18 cellular contexts compared by ENCODE assay signal in the genomic region with DNA sequence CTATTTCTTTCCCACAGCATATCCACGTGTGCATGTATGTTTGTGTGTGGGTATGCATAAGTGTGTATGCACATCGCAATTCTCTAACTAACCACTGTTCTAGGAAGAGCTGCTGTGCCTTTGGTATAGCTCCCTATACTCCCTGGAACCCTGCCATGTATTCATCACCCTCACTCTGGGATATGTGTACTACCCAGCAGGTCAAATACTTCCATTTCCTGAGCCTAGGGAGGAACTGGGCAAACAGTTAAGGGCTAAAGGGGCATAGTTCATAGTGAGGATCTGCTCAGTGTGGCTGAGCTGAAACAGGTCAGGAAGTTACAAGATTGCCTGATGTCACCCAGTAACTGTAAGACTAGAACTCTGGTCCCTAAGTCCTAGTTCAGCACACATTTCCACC.
DNase-seq lines count a peak whose midpoint lies in the region; ATAC-seq and TF ChIP-seq lines count a peak whose summit lies in the region.
"Had no signal": no experiment of that assay in that cellular context is flagged by ENCODE, and none has a peak within 500 bp of the region (broad histone marks: within the 10 kb centered on the region; RNA-seq: fewer than 3 reads in every experiment).

No MANE protein-coding gene starts in this region.

- POLR2A ChIA-PET in activated CD4-positive, alpha-beta T cell treated with anti-CD3 and anti-CD28 coated beads, Interleukin-2, amount 10 ng/mL, durations not matched to agents 7 days and 5 days (lab: Charles Lee), result no interaction called here

- no peaks in the 10 kb centered on the region for H3K36me3 ChIP-seq in MG63
- H3K36me3 ChIP-seq in suprapubic skin, result no peaks in the 10 kb centered on the region
- H3K36me3 ChIP-seq in gastroesophageal sphincter, result no peaks in the 10 kb centered on the region
- H3K36me3 ChIP-seq: gastrocnemius medialis, vagina had no signal

- no peak overlapping the region for H3K4me3 Mint-ChIP-seq in activated CD4-positive, alpha-beta T cell treated with anti-CD3 and anti-CD28 coated beads, Interleukin-2, amount 10 ng/mL, durations not matched to agents 7 days and 5 days
- H3K4me3 Mint-ChIP-seq: mesothelial cell of epicardium had no signal

- TF ChIP-seq POLR2A in suprapubic skin (IDR thresholded peaks at IDR 0.05) (no peak), gastroesophageal sphincter (IDR thresholded peaks at IDR 0.05) (no peak)

- no peak for DNase-seq in activated CD4-positive, alpha-beta T cell treated with anti-CD3 and anti-CD28 coated beads, Interleukin-2, amount 10 ng/mL, durations not matched to agents 7 days and 5 days
- DNase-seq in activated CD4-positive, alpha-beta T cell treated with anti-CD3 and anti-CD28 coated beads for 48 hours, result no peak
- peak; percentile 18 for DNase-seq in MG63
- peak; percentile 39 for DNase-seq in choroid plexus epithelial cell (ENCODE audit: low read depth)
- no peak for DNase-seq in suprapubic skin (ENCODE audit: low spot score in 2 of 2)
- no peak for DNase-seq in NCI-H446 (lab: John Stamatoyannopoulos, UW)
- DNase-seq: caudate nucleus; gastrocnemius medialis; NCI-H2171 treated with DMSO at 0.1 percent for 48 hours; SK-N-SH; stimulated activated naive CD4-positive, alpha-beta T cell treated with Interleukin-2 at 50 U/mL for 16 hours had no signal

- H3K27ac ChIP-seq in suprapubic skin, result peak overlapping the region; percentile 2
- H3K27ac ChIP-seq in gastroesophageal sphincter, result no peak overlapping the region
- H3K27ac ChIP-seq: gastrocnemius medialis, vagina, VCaP had no signal

- peaks cover 4% of the 10 kb centered on the region for H3K4me1 ChIP-seq in suprapubic skin
- H3K4me1 ChIP-seq in gastroesophageal sphincter, result no peaks in the 10 kb centered on the region
- H3K4me1 ChIP-seq: gastrocnemius medialis, vagina had no signal

- peaks cover 10% of the 10 kb centered on the region for H3K27me3 Mint-ChIP-seq in activated CD4-positive, alpha-beta T cell treated with anti-CD3 and anti-CD28 coated beads, Interleukin-2, amount 10 ng/mL, durations not matched to agents 7 days and 5 days
- H3K27me3 Mint-ChIP-seq: activated naive CD8-positive, alpha-beta T cell had no signal

- 88% methylated on average over 2 of the region's 2 CpGs for WGBS in suprapubic skin
- 76 to 80% methylated on average over 2 of the region's 2 CpGs for WGBS in gastroesophageal sphincter (ENCODE audit: low coverage in 1 of 2), 2 donors

- H3K27me3 ChIP-seq in MG63, result peaks cover 9% of the 10 kb centered on the region
- H3K27me3 ChIP-seq in suprapubic skin, result no peaks in the 10 kb centered on the region
- H3K27me3 ChIP-seq in gastroesophageal sphincter, result no peaks in the 10 kb centered on the region
- H3K27me3 ChIP-seq: gastrocnemius medialis, vagina had no signal

- no peak for TF ChIP-seq CTCF in choroid plexus epithelial cell (conservative IDR thresholded peaks at IDR 0.05; ENCODE audit: low read depth, low read length)
- no peak for TF ChIP-seq CTCF in suprapubic skin (IDR thresholded peaks at IDR 0.05)
- TF ChIP-seq CTCF in gastroesophageal sphincter (IDR thresholded peaks at IDR 0.05), result no peak

- peak overlapping the region; percentile 94 for H3K27ac Mint-ChIP-seq in activated CD4-positive, alpha-beta T cell treated with anti-CD3 and anti-CD28 coated beads, Interleukin-2, amount 10 ng/mL, durations not matched to agents 7 days and 5 days
- H3K27ac Mint-ChIP-seq: mesothelial cell of epicardium had no signal

- CTCF ChIA-PET in activated CD4-positive, alpha-beta T cell treated with anti-CD3 and anti-CD28 coated beads, Interleukin-2, amount 10 ng/mL, durations not matched to agents 7 days and 5 days (lab: Charles Lee), result interaction anchor here (0.9 to 2.3 kb wide), 3 partner anchors 8 to 30 kb away, joined by 3 to 9 read pairs (median 3); no protein-coding TSS in a partner anchor

- no peak overlapping the region for H3K4me3 ChIP-seq in MG63
- no peak overlapping the region for H3K4me3 ChIP-seq in choroid plexus epithelial cell (ENCODE audit: low read depth, low read length)
- no peak overlapping the region for H3K4me3 ChIP-seq in suprapubic skin
- H3K4me3 ChIP-seq in gastroesophageal sphincter, result no peak overlapping the region
- H3K4me3 ChIP-seq: gastrocnemius medialis, vagina had no signal

- peaks cover 33% of the 10 kb centered on the region for H3K9me3 Mint-ChIP-seq in activated CD4-positive, alpha-beta T cell treated with anti-CD3 and anti-CD28 coated beads, Interleukin-2, amount 10 ng/mL, durations not matched to agents 7 days and 5 days

- H3K36me3 Mint-ChIP-seq in activated CD4-positive, alpha-beta T cell treated with anti-CD3 and anti-CD28 coated beads, Interleukin-2, amount 10 ng/mL, durations not matched to agents 7 days and 5 days (ENCODE audit: low read depth), result peaks cover 29% of the 10 kb centered on the region
- H3K36me3 Mint-ChIP-seq: mesothelial cell of epicardium had no signal

- no peak for TF ChIP-seq EP300 in suprapubic skin (IDR thresholded peaks at IDR 0.05)
- TF ChIP-seq EP300 in gastroesophageal sphincter (IDR thresholded peaks at IDR 0.05), result no peak

- no peak for ATAC-seq in HG03280 (IDR thresholded peaks at IDR 0.05; ENCODE audit: unreplicated experiment)
- no peak for ATAC-seq in gastroesophageal sphincter
- ATAC-seq: gastrocnemius medialis, HCT116 had no signal

- H3K9me3 ChIP-seq in MG63, result peaks cover 13% of the 10 kb centered on the region
- no peaks in the 10 kb centered on the region for H3K9me3 ChIP-seq in suprapubic skin
- peaks cover 0 to 13% (median 0%) of the 10 kb centered on the region in 3 donors for H3K9me3 ChIP-seq in gastroesophageal sphincter
- H3K9me3 ChIP-seq: gastrocnemius medialis, SK-N-SH had no signal

- peaks cover 58% of the 10 kb centered on the region for H3K4me1 Mint-ChIP-seq in activated CD4-positive, alpha-beta T cell treated with anti-CD3 and anti-CD28 coated beads, Interleukin-2, amount 10 ng/mL, durations not matched to agents 7 days and 5 days

Comparison
In these comparisons a context has a peak if more than half of its experiments do, and no peak if none do; other contexts are left out.
1. DNase-seq: peak in MG63 (single experiment) and choroid plexus epithelial cell (single experiment); none in activated CD4-positive, alpha-beta T cell treated with anti-CD3 and anti-CD28 coated beads, Interleukin-2, amount 10 ng/mL, durations not matched to agents 7 days and 5 days (single experiment), activated CD4-positive, alpha-beta T cell treated with anti-CD3 and anti-CD28 coated beads for 48 hours (single experiment), suprapubic skin (0 of 2) and NCI-H446 (0 of 2).